In the genomic region with DNA sequence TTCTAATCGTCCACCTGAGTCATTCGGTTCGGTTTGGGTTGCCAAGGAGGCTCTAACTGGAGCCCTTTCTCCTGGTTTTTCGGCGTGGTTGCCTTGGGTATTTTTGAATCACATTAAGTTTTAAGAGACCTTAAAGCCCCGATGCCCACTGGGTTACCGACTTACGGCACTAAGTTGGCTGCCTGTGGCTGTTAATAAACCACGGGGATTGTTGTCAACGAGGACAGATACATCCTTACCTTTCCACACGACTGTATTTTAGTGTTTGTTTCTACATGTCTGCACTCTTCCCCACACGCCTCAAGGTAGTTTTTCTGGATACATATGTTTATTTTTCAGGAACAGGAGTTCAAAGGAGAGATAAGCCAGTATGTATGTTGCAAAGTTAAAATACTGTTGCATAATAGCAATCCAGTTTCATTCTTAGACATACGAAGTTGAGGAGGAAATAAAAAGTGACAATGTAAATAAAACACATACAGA, we compare ENCODE assay signal across 1 cellular context.
TF ChIP-seq lines count a peak whose summit lies in the region.

No MANE protein-coding gene starts in this region.

TF ChIP-seq in H1, 55 proteins besides CTCF, POLR2A, EP300 and RAD21:
- TF ChIP-seq EZH2 (IDR thresholded peaks at IDR 0.05; ENCODE audit: low read depth, low read length, severe bottlenecking) = no peak
- peak; percentile 53 for TF ChIP-seq RNF2 (IDR thresholded peaks at IDR 0.05; ENCODE audit: borderline replicate concordance, low read depth, low read length, missing control alignments, poor library complexity, severe bottlenecking)
- no peak for TF ChIP-seq GABPA (IDR thresholded peaks at IDR 0.05; ENCODE audit: borderline replicate concordance, insufficient read depth, low read length)
- TF ChIP-seq MAX (IDR thresholded peaks at IDR 0.05) = no peak
- TF ChIP-seq JUND (IDR thresholded peaks at IDR 0.05; ENCODE audit: low read length) = no peak
